ENCODE assay signal across 1 cellular context in the genomic region with DNA sequence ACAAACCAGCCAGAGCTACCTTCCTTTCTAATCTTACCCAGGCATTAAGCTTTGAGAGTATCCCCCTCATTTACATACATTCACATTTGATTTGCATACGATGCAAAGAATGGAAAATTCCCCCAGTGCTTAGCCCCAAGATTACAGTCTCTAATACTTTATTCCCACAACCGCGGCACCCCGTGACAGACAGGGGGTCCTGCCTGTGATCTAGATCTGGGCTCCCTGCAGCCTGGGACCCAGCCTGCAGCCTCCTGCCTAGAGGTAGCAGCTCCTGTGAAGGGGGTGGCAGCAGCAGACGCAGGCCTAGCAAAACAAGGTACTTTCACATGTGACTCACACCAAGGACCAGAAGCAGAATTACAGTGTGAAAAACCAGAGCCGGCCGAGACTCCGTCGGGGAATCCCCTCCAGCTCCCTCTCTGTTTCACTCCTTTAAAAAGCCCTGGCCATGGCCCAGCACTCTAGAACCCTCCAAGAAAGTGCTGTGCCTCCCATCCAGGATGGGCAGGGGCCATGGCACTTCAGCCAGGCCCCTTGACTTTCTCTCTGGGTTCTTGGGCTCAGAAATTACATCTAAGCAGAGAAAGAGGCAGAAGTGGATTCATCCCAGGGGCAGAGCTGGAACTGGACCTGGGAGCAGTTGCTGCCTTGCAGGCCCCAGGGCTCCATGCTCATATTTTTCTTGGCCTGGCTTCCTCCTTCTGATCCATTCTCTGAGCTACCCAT.
TF ChIP-seq lines count a peak whose summit lies in the region.

No MANE protein-coding gene starts in this region.

TF ChIP-seq in WTC11, 78 proteins besides CTCF, POLR2A, EP300 and RAD21 (continued from another document):
- TF ChIP-seq, protein P1, sequence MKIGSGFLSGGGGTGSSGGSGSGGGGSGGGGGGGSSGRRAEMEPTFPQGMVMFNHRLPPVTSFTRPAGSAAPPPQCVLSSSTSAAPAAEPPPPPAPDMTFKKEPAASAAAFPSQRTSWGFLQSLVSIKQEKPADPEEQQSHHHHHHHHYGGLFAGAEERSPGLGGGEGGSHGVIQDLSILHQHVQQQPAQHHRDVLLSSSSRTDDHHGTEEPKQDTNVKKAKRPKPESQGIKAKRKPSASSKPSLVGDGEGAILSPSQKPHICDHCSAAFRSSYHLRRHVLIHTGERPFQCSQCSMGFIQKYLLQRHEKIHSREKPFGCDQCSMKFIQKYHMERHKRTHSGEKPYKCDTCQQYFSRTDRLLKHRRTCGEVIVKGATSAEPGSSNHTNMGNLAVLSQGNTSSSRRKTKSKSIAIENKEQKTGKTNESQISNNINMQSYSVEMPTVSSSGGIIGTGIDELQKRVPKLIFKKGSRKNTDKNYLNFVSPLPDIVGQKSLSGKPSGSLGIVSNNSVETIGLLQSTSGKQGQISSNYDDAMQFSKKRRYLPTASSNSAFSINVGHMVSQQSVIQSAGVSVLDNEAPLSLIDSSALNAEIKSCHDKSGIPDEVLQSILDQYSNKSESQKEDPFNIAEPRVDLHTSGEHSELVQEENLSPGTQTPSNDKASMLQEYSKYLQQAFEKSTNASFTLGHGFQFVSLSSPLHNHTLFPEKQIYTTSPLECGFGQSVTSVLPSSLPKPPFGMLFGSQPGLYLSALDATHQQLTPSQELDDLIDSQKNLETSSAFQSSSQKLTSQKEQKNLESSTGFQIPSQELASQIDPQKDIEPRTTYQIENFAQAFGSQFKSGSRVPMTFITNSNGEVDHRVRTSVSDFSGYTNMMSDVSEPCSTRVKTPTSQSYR (CRISPR knock-in tag; IDR thresholded peaks at IDR 0.05): no peak
- TF ChIP-seq ESRRA (CRISPR knock-in tag; IDR thresholded peaks at IDR 0.05; ENCODE audit: borderline replicate concordance) (no peak), NFATC4 (CRISPR knock-in tag; IDR thresholded peaks at IDR 0.05) (no peak)
- TF ChIP-seq, protein P2, sequence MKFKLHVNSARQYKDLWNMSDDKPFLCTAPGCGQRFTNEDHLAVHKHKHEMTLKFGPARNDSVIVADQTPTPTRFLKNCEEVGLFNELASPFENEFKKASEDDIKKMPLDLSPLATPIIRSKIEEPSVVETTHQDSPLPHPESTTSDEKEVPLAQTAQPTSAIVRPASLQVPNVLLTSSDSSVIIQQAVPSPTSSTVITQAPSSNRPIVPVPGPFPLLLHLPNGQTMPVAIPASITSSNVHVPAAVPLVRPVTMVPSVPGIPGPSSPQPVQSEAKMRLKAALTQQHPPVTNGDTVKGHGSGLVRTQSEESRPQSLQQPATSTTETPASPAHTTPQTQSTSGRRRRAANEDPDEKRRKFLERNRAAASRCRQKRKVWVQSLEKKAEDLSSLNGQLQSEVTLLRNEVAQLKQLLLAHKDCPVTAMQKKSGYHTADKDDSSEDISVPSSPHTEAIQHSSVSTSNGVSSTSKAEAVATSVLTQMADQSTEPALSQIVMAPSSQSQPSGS (CRISPR knock-in tag; IDR thresholded peaks at IDR 0.05; ENCODE audit: borderline replicate concordance, low read depth): no peak
